In the genomic region with DNA sequence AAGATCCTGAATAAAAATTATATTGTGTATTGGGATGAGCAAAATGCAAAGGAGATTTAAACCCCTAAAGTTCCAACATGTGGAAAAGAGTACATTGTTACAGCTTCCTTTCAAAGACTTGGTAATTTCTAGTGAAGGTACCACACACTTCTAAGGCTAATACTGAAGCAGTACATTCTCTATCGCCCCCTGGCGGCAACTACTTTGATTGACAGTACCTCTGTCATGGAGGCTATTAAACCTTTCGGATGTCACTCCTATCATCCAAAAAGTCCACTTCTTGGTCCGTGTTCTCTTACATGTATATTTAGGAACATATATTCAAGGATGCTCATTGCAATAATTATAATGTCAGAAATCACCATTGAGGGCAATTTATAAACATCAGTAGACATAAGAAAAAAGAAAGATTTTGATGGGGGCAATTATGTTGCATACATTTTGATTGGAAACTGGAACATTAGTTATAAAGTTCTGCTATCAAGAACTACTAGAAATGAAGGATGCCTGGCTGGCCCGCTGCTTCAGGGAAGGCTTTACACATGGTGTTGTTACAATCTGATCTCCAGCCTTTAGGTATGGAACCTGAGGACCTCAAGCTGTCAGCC, we compare ENCODE assay signal across 8 cellular contexts.
DNase-seq lines count a peak whose midpoint lies in the region; ATAC-seq and TF ChIP-seq lines count a peak whose summit lies in the region.

No MANE protein-coding gene starts in this region.

- DNase-seq in EL (peak; percentile 56), RPMI8226 (peak; percentile 85), foreskin fibroblast (peak; percentile 2 to 27), osteocyte (ENCODE audit: extremely low spot score, unreplicated experiment) (peak; percentile 87), upper lobe of left lung (peak in 1 of 2 donors; percentile 75)
- DNase-seq in Jurkat, Clone E6-1 (ENCODE audit: low read depth, low spot score): peak; percentile 60
- peak; percentile 28 for DNase-seq in activated T-helper 1 cell treated with anti-CD3 and anti-CD28 coated beads, Interleukin-12 subunit alpha, Interleukin-12 subunit beta, Interleukin-2, Interleukin-4 antibody, amounts not matched to agents 30 ng/mL and 10 ng/mL and 1 ng/mL, durations not matched to agents 14 hours and 24 hours and 36 hours (ENCODE audit: low spot score)

- no peaks in the 10 kb centered on the region for H3K4me1 ChIP-seq in upper lobe of left lung

- H3K4me3 ChIP-seq in Jurkat, Clone E6-1 (ENCODE audit: low read length): no peak overlapping the region
- H3K4me3 ChIP-seq in foreskin fibroblast (ENCODE audit: low read depth in 1 of 2, low read length in 2 of 2): no peak overlapping the region
- H3K4me3 ChIP-seq in upper lobe of left lung: no peak overlapping the region

- H3K4me1 Mint-ChIP-seq in activated T-helper 1 cell treated with anti-CD3 and anti-CD28 coated beads, Interleukin-12 subunit alpha, Interleukin-12 subunit beta, Interleukin-2, Interleukin-4 antibody, amounts not matched to agents 30 ng/mL and 10 ng/mL and 1 ng/mL, durations not matched to agents 14 hours and 24 hours and 36 hours (ENCODE audit: low read depth): no peaks in the 10 kb centered on the region
- H3K4me1 Mint-ChIP-seq in osteocyte (ENCODE audit: unreplicated experiment): peaks cover 5% of the 10 kb centered on the region

- no peaks in the 10 kb centered on the region for H3K36me3 ChIP-seq in upper lobe of left lung

- H3K4me3 Mint-ChIP-seq in activated T-helper 1 cell treated with anti-CD3 and anti-CD28 coated beads, Interleukin-12 subunit alpha, Interleukin-12 subunit beta, Interleukin-2, Interleukin-4 antibody, amounts not matched to agents 30 ng/mL and 10 ng/mL and 1 ng/mL, durations not matched to agents 14 hours and 24 hours and 36 hours: no peak overlapping the region
- no peak overlapping the region for H3K4me3 Mint-ChIP-seq in osteocyte (ENCODE audit: unreplicated experiment)

- intact Hi-C loops in activated T-helper 1 cell treated with anti-CD3 and anti-CD28 coated beads, Interleukin-12 subunit alpha, Interleukin-12 subunit beta, Interleukin-2, Interleukin-4 antibody, amounts not matched to agents 30 ng/mL and 10 ng/mL and 1 ng/mL, durations not matched to agents 14 hours and 24 hours and 36 hours (cut with micrococcal nuclease): loop anchor here (1.0 to 5.0 kb wide), 4 partner anchors 71 to 909 kb away; no protein-coding TSS in a partner anchor

- no peak overlapping the region for H3K27ac Mint-ChIP-seq in activated T-helper 1 cell treated with anti-CD3 and anti-CD28 coated beads, Interleukin-12 subunit alpha, Interleukin-12 subunit beta, Interleukin-2, Interleukin-4 antibody, amounts not matched to agents 30 ng/mL and 10 ng/mL and 1 ng/mL, durations not matched to agents 14 hours and 24 hours and 36 hours
- H3K27ac Mint-ChIP-seq in osteocyte (ENCODE audit: unreplicated experiment): no peak overlapping the region

- no peaks in the 10 kb centered on the region for H3K9me3 Mint-ChIP-seq in activated T-helper 1 cell treated with anti-CD3 and anti-CD28 coated beads, Interleukin-12 subunit alpha, Interleukin-12 subunit beta, Interleukin-2, Interleukin-4 antibody, amounts not matched to agents 30 ng/mL and 10 ng/mL and 1 ng/mL, durations not matched to agents 14 hours and 24 hours and 36 hours
- no peaks in the 10 kb centered on the region for H3K9me3 Mint-ChIP-seq in osteocyte (ENCODE audit: unreplicated experiment)

- no peak for TF ChIP-seq POLR2A in upper lobe of left lung (IDR thresholded peaks at IDR 0.05)

- peak; percentile 68 for TF ChIP-seq CTCF in foreskin fibroblast (IDR thresholded peaks at IDR 0.05; ENCODE audit: low read depth, low read length)
- peak; percentile 91 for TF ChIP-seq CTCF in osteocyte (IDR thresholded peaks at IDR 0.05)
- TF ChIP-seq CTCF in upper lobe of left lung (IDR thresholded peaks at IDR 0.05): peak; percentile 23 to 65 (median 58)

- no peaks in the 10 kb centered on the region for H3K27me3 ChIP-seq in upper lobe of left lung

- 22 to 23% methylated on average over 5 of the region's 5 CpGs for WGBS in upper lobe of left lung, 2 donors

- no peaks in the 10 kb centered on the region for H3K36me3 Mint-ChIP-seq in activated T-helper 1 cell treated with anti-CD3 and anti-CD28 coated beads, Interleukin-12 subunit alpha, Interleukin-12 subunit beta, Interleukin-2, Interleukin-4 antibody, amounts not matched to agents 30 ng/mL and 10 ng/mL and 1 ng/mL, durations not matched to agents 14 hours and 24 hours and 36 hours (ENCODE audit: low read depth)
- H3K36me3 Mint-ChIP-seq in osteocyte (ENCODE audit: unreplicated experiment): no peaks in the 10 kb centered on the region

- ATAC-seq in GM21723 (IDR thresholded peaks at IDR 0.05; ENCODE audit: unreplicated experiment) (peak; percentile 100), upper lobe of left lung (ENCODE audit: low FRiP score in 2 of 2) (peak in 1 of 2 donors; percentile 83)

- no peak for TF ChIP-seq EP300 in upper lobe of left lung (IDR thresholded peaks at IDR 0.05)

- no peak overlapping the region for H3K27ac ChIP-seq in upper lobe of left lung

- H3K27me3 Mint-ChIP-seq in activated T-helper 1 cell treated with anti-CD3 and anti-CD28 coated beads, Interleukin-12 subunit alpha, Interleukin-12 subunit beta, Interleukin-2, Interleukin-4 antibody, amounts not matched to agents 30 ng/mL and 10 ng/mL and 1 ng/mL, durations not matched to agents 14 hours and 24 hours and 36 hours (ENCODE audit: insufficient read depth): no peaks in the 10 kb centered on the region
- H3K27me3 Mint-ChIP-seq in osteocyte (ENCODE audit: unreplicated experiment): peaks cover 8% of the 10 kb centered on the region

- no peaks in the 10 kb centered on the region for H3K9me3 ChIP-seq in upper lobe of left lung
